Comparison of ENCODE assay signal across 1 cellular context in the genomic region with DNA sequence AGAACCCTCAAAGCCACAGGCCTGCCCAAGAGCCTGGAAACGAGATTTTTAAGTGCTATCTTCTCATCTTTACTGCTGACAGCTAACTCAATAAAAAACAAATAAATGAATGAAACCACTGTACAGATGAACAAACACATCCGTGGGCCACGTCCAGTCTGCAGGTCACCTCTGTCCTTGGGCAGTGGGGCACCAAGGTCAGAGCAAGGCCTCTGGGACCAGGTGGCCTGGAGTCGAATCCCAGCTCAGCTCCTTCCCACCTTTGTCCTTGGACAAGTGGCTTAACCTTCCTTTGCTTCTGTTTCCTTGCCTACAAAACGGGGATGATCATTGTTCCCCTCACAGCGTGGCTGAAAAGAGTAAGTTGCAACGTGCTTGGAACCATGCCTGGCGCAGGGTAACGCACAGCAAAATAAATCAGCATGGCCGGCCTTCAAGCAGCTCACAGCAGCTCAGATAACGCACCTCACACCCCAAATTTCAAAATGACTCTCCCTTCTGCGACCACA.
TF ChIP-seq lines count a peak whose summit lies in the region.

No MANE protein-coding gene starts in this region.

TF ChIP-seq in HEK293T, 16 proteins besides CTCF, POLR2A, EP300 and RAD21 (continued from another document):
- TF ChIP-seq CTBP1 (IDR thresholded peaks at IDR 0.05; ENCODE audit: borderline replicate concordance) (no peak), L3MBTL2 (conservative IDR thresholded peaks at IDR 0.05) (no peak), TARDBP (IDR thresholded peaks at IDR 0.05) (no peak), FOXA1 (IDR thresholded peaks at IDR 0.05) (no peak), FOXM1 (IDR thresholded peaks at IDR 0.05; ENCODE audit: borderline replicate concordance) (no peak), LEF1 (IDR thresholded peaks at IDR 0.05; ENCODE audit: borderline replicate concordance) (no peak)
- TF ChIP-seq, protein P1, sequence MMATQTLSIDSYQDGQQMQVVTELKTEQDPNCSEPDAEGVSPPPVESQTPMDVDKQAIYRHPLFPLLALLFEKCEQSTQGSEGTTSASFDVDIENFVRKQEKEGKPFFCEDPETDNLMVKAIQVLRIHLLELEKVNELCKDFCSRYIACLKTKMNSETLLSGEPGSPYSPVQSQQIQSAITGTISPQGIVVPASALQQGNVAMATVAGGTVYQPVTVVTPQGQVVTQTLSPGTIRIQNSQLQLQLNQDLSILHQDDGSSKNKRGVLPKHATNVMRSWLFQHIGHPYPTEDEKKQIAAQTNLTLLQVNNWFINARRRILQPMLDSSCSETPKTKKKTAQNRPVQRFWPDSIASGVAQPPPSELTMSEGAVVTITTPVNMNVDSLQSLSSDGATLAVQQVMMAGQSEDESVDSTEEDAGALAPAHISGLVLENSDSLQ (IDR thresholded peaks at IDR 0.05): no peak
TF ChIP-seq in HEK293T: peak in this region for 0.
